32 cellular contexts compared by ENCODE assay signal in the genomic region with DNA sequence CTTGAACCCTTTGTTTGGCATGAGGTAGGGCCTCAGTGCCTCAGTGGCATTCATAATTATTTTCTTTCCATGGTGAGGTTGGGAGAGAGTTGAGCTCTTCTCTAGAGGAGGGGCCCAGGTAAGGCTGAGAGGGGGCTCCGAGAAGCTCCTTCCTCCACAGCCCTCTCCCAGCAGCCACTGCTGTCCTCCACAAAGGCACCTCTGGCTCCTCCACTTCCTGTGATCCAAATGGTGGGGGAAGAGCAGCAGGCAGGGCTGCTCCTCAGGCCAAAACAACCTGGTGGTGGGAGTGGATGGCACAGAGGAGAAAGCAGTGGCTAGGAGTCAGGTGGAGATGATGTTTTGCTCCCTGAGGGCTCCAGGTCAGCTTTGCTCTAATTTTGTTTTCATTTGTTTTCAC. TPM values are rescaled to one million over a fixed set of nuclear protein-coding genes. Genes with fewer than 3 reads are reported as not detected.
"Had no signal": no experiment of that assay in that cellular context is flagged by ENCODE, and none has a peak within 500 bp of the region (broad histone marks: within the 10 kb centered on the region; RNA-seq: fewer than 3 reads in every experiment).

No MANE protein-coding gene starts in this region.

- H3K27me3 ChIP-seq: brain microvascular endothelial cell, gastrocnemius medialis, upper lobe of left lung, vagina had no signal

- H3K4me1 ChIP-seq: neural progenitor cell, vagina had no signal

- H3K27ac Mint-ChIP-seq: activated T-cell treated with anti-CD3 and anti-CD28 coated beads, Interleukin-2, amount 50 U/mL, for 72 hours; dendritic cell treated with granulocyte-macrophage colony-stimulating factor and Interleukin-4, amounts not matched to agents 40 ng/mL and 50 ng/mL, for 4 days; neural progenitor cell; T-helper 2 cell treated with Interferon-gamma antibody and Interleukin-4, amounts not matched to agents 5 μg/mL and 100 μg/mL, for 36 hours had no signal

- H3K27ac ChIP-seq: brain microvascular endothelial cell, gastrocnemius medialis, neural progenitor cell, thoracic aorta, vagina had no signal

- H3K36me3 Mint-ChIP-seq: immature natural killer cell had no signal

- FAIRE-seq: astrocyte, endometrium, kidney had no signal

- DNase-seq: activated CD4-positive, alpha-beta T cell treated with anti-CD3 and anti-CD28 coated beads for 4 hours; activated CD4-positive, alpha-beta T cell treated with anti-CD3 and anti-CD28 coated beads, Interleukin-2, amount 50 U/mL, for 4 hours; activated CD4-positive, CD25-positive, alpha-beta regulatory T cell; activated naive CD4-positive, alpha-beta T cell treated with anti-CD3 and anti-CD28 coated beads, Interleukin-2, amount 50 U/mL, for 16 hours; activated T-cell treated with anti-CD3 and anti-CD28 coated beads for 4 hours; activated T-cell treated with anti-CD3 and anti-CD28 coated beads, Interleukin-2, amount 50 U/mL, for 72 hours; amniotic stem cell; brain microvascular endothelial cell; caudate nucleus; erythroblast; gastrocnemius medialis; hypothalamus; immature natural killer cell; kidney; left colon; midbrain; naive thymus-derived CD4-positive, alpha-beta T cell; occipital lobe; stimulated activated CD4-positive, alpha-beta T cell treated with anti-CD3 and anti-CD28 coated beads, Interleukin-2, amount 100 ng/mL, for 48 hours; stimulated activated naive CD4-positive, alpha-beta T cell treated with Interleukin-2 at 50 U/mL for 16 hours; T-helper 1 cell; upper lobe of left lung had no signal

- H3K9me3 ChIP-seq: gastrocnemius medialis, thoracic aorta, upper lobe of left lung, vagina had no signal

- H3K4me3 Mint-ChIP-seq: activated T-cell treated with anti-CD3 and anti-CD28 coated beads, Interleukin-2, amount 50 U/mL, for 72 hours; dendritic cell treated with granulocyte-macrophage colony-stimulating factor and Interleukin-4, amounts not matched to agents 40 ng/mL and 50 ng/mL, for 4 days; immature natural killer cell; naive thymus-derived CD4-positive, alpha-beta T cell; neural progenitor cell; T-helper 2 cell treated with Interferon-gamma antibody and Interleukin-4, amounts not matched to agents 5 μg/mL and 100 μg/mL, for 36 hours had no signal

- ATAC-seq: activated T-cell treated with anti-CD3 and anti-CD28 coated beads, Interleukin-2, amount 50 U/mL, for 72 hours; gastrocnemius medialis; left colon; naive thymus-derived CD4-positive, alpha-beta T cell; right cardiac atrium had no signal

- H3K36me3 ChIP-seq: brain microvascular endothelial cell, gastrocnemius medialis, neural progenitor cell, thoracic aorta, vagina had no signal

- H3K4me1 Mint-ChIP-seq: immature natural killer cell had no signal

- H3K4me3 ChIP-seq: gastrocnemius medialis, neural progenitor cell, thoracic aorta, upper lobe of left lung, vagina had no signal

- H3K9me3 Mint-ChIP-seq: activated T-cell treated with anti-CD3 and anti-CD28 coated beads, Interleukin-2, amount 50 U/mL, for 72 hours; dendritic cell treated with granulocyte-macrophage colony-stimulating factor and Interleukin-4, amounts not matched to agents 40 ng/mL and 50 ng/mL, for 4 days; immature natural killer cell; neural progenitor cell; T-helper 2 cell treated with Interferon-gamma antibody and Interleukin-4, amounts not matched to agents 5 μg/mL and 100 μg/mL, for 36 hours had no signal

RNA-seq across cellular contexts. Expression of a gene that starts 13.3 kb away (rescaled TPM):
- total RNA-seq: activated T-cell treated with anti-CD3 and anti-CD28 coated beads, Interleukin-2, amount 50 U/mL, for 72 hours; chondrocyte had no signal
- polyA plus RNA-seq: immature natural killer cell had no signal

RNA-seq across cellular contexts. Expression of a gene that starts 34.7 kb away (rescaled TPM):
- total RNA-seq: activated T-cell treated with anti-CD3 and anti-CD28 coated beads, Interleukin-2, amount 50 U/mL, for 72 hours; astrocyte; chondrocyte; gastrocnemius medialis; kidney; left colon; liver; naive thymus-derived CD4-positive, alpha-beta T cell; occipital lobe; right cardiac atrium; upper lobe of left lung; vagina had no signal
- polyA plus RNA-seq: immature natural killer cell; naive thymus-derived CD4-positive, alpha-beta T cell; right cardiac atrium had no signal

RNA-seq across cellular contexts. Expression of a gene that starts 51.5 kb away (rescaled TPM):
- total RNA-seq: activated T-cell treated with anti-CD3 and anti-CD28 coated beads, Interleukin-2, amount 50 U/mL, for 72 hours; astrocyte; chondrocyte; kidney; naive thymus-derived CD4-positive, alpha-beta T cell had no signal
- polyA plus RNA-seq: immature natural killer cell; naive thymus-derived CD4-positive, alpha-beta T cell had no signal
